Comparison of ENCODE assay signal across 21 cellular contexts in the genomic region with DNA sequence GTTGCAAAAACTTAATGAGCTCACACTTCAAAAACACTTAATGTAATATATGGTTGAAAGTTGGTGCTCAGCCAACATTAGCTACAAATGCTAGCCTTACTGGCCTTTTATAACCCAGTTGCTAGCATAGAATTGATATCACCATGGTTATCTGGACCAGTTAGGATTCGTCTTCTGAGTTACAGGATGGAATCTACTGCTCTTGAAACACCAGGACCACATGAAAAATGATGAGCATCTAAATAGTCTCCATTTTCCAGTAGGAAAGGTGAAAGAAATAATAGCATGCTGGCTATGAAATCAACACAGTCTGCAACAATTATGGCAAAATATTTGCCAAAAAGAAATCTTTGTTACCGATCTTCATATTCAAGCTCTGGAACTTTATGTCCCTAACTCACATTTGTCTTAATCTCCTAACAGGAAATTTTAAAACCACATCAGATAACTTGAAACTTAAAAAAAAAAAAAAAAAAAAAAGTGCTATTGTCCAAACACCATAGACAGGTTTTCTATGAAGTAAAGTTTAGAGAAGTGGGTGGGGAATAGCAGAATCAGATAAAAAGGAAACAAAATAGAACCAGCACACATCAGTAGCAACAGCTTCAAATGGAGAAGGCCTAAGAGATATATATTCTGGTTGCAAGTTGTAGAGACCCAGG. TPM values are rescaled to one million over a fixed set of nuclear protein-coding genes. Genes with fewer than 3 reads are reported as not detected.
DNase-seq lines count a peak whose midpoint lies in the region; ATAC-seq and TF ChIP-seq lines count a peak whose summit lies in the region.
"Had no signal": no experiment of that assay in that cellular context is flagged by ENCODE, and none has a peak within 500 bp of the region (broad histone marks: within the 10 kb centered on the region; RNA-seq: fewer than 3 reads in every experiment).

No MANE protein-coding gene starts in this region.

- no peaks in the 10 kb centered on the region for H3K27me3 Mint-ChIP-seq in stimulated activated naive CD8-positive, alpha-beta T cell treated with anti-CD3 and anti-CD28 coated beads, Interleukin-15, Interleukin-2, amounts not matched to agents 100 ng/mL and 50 ng/mL, for 24 hours
- no peaks in the 10 kb centered on the region for H3K27me3 Mint-ChIP-seq in T-helper 2 cell treated with Interferon-gamma antibody and Interleukin-4, amounts not matched to agents 5 μg/mL and 100 μg/mL, for 36 hours (ENCODE audit: low read depth)
- H3K27me3 Mint-ChIP-seq: dendritic cell treated with granulocyte-macrophage colony-stimulating factor and Interleukin-4, amounts not matched to agents 40 ng/mL and 50 ng/mL, for 4 days had no signal

- no peaks in the 10 kb centered on the region for H3K36me3 ChIP-seq in testis (ENCODE audit: low read depth, missing control alignments)
- H3K36me3 ChIP-seq: ovary had no signal

- TF ChIP-seq CTCF in testis (IDR thresholded peaks at IDR 0.05) = no peak

- no peak overlapping the region for H3K4me3 ChIP-seq in testis
- H3K4me3 ChIP-seq: GM23338, ovary had no signal

- H3K9me3 Mint-ChIP-seq in stimulated activated naive CD8-positive, alpha-beta T cell treated with anti-CD3 and anti-CD28 coated beads, Interleukin-15, Interleukin-2, amounts not matched to agents 100 ng/mL and 50 ng/mL, for 24 hours = no peaks in the 10 kb centered on the region
- H3K9me3 Mint-ChIP-seq in T-helper 2 cell treated with Interferon-gamma antibody and Interleukin-4, amounts not matched to agents 5 μg/mL and 100 μg/mL, for 36 hours = peaks cover 6% of the 10 kb centered on the region
- H3K9me3 Mint-ChIP-seq: dendritic cell treated with granulocyte-macrophage colony-stimulating factor and Interleukin-4, amounts not matched to agents 40 ng/mL and 50 ng/mL, for 4 days; GM23338 had no signal

- H3K9me3 ChIP-seq in testis = no peaks in the 10 kb centered on the region
- H3K9me3 ChIP-seq: Caco-2, ovary had no signal

- intact Hi-C loops in testis (cut with DNase I; ENCODE audit: low total_unique reads) = no loop called here

- peak overlapping the region; percentile 27 for H3K4me3 Mint-ChIP-seq in stimulated activated naive CD8-positive, alpha-beta T cell treated with anti-CD3 and anti-CD28 coated beads, Interleukin-15, Interleukin-2, amounts not matched to agents 100 ng/mL and 50 ng/mL, for 24 hours
- H3K4me3 Mint-ChIP-seq in T-helper 2 cell treated with Interferon-gamma antibody and Interleukin-4, amounts not matched to agents 5 μg/mL and 100 μg/mL, for 36 hours = peak overlapping the region; percentile 50
- H3K4me3 Mint-ChIP-seq: dendritic cell treated with granulocyte-macrophage colony-stimulating factor and Interleukin-4, amounts not matched to agents 40 ng/mL and 50 ng/mL, for 4 days; GM23338 had no signal

- H3K4me1 Mint-ChIP-seq in stimulated activated naive CD8-positive, alpha-beta T cell treated with anti-CD3 and anti-CD28 coated beads, Interleukin-15, Interleukin-2, amounts not matched to agents 100 ng/mL and 50 ng/mL, for 24 hours (ENCODE audit: low read depth) = peaks cover 84% of the 10 kb centered on the region
- peaks cover 72% of the 10 kb centered on the region for H3K4me1 Mint-ChIP-seq in T-helper 2 cell treated with Interferon-gamma antibody and Interleukin-4, amounts not matched to agents 5 μg/mL and 100 μg/mL, for 36 hours (ENCODE audit: low read depth)

- no peaks in the 10 kb centered on the region for H3K4me1 ChIP-seq in testis
- H3K4me1 ChIP-seq: Caco-2 had no signal

- peak overlapping the region; percentile 69 for H3K27ac Mint-ChIP-seq in stimulated activated naive CD8-positive, alpha-beta T cell treated with anti-CD3 and anti-CD28 coated beads, Interleukin-15, Interleukin-2, amounts not matched to agents 100 ng/mL and 50 ng/mL, for 24 hours
- peak overlapping the region; percentile 76 for H3K27ac Mint-ChIP-seq in T-helper 2 cell treated with Interferon-gamma antibody and Interleukin-4, amounts not matched to agents 5 μg/mL and 100 μg/mL, for 36 hours
- H3K27ac Mint-ChIP-seq: dendritic cell treated with granulocyte-macrophage colony-stimulating factor and Interleukin-4, amounts not matched to agents 40 ng/mL and 50 ng/mL, for 4 days; GM23338 had no signal

- H3K36me3 Mint-ChIP-seq in stimulated activated naive CD8-positive, alpha-beta T cell treated with anti-CD3 and anti-CD28 coated beads, Interleukin-15, Interleukin-2, amounts not matched to agents 100 ng/mL and 50 ng/mL, for 24 hours (ENCODE audit: low read depth) = no peaks in the 10 kb centered on the region
- peaks cover 4% of the 10 kb centered on the region for H3K36me3 Mint-ChIP-seq in T-helper 2 cell treated with Interferon-gamma antibody and Interleukin-4, amounts not matched to agents 5 μg/mL and 100 μg/mL, for 36 hours (ENCODE audit: low read depth)

- no peaks in the 10 kb centered on the region for H3K27me3 ChIP-seq in testis
- H3K27me3 ChIP-seq: ovary had no signal

- no peak for ATAC-seq in stimulated activated naive CD8-positive, alpha-beta T cell treated with anti-CD3 and anti-CD28 coated beads, Interleukin-15, Interleukin-2, amounts not matched to agents 100 U/mL and 50 U/mL, for 24 hours
- ATAC-seq in GM19324 (IDR thresholded peaks at IDR 0.05; ENCODE audit: low FRiP score, unreplicated experiment) = no peak
- ATAC-seq: GM23338, right cardiac atrium had no signal

- WGBS in testis, 2 donors = 55 to 67% methylated on average over 2 of the region's 2 CpGs

- H3K27ac ChIP-seq in testis = no peak overlapping the region
- H3K27ac ChIP-seq: ovary had no signal

- DNase-seq in stimulated activated naive CD8-positive, alpha-beta T cell treated with anti-CD3 and anti-CD28 coated beads, Interleukin-15, Interleukin-2, amounts not matched to agents 100 U/mL and 50 U/mL, for 24 hours = no peak
- no peak for DNase-seq in T-helper 2 cell treated with Interferon-gamma antibody and Interleukin-4, amounts not matched to agents 5 μg/mL and 100 μg/mL, for 36 hours (ENCODE audit: low spot score)
- DNase-seq in central memory CD4-positive, alpha-beta T cell = peak; percentile 44
- DNase-seq in NK-92 (lab: John Stamatoyannopoulos, UW; ENCODE audit: unreplicated experiment) (no peak), testis (no peak)
- DNase-seq: Caco-2; EL; hippocampal formation; islet precursor cell; NCI-H2081 treated with DMSO at 0.1 percent for 48 hours; ovary; right cardiac atrium; stimulated activated CD4-positive, alpha-beta T cell treated with anti-CD3 and anti-CD28 coated beads, Interleukin-15, amount 100 ng/mL, for 24 hours had no signal

- TF ChIP-seq POLR2A in testis (IDR thresholded peaks at IDR 0.05) = no peak

RNA-seq across cellular contexts. Expression of a gene that starts 12.6 kb away (rescaled TPM):
- 1 to 10 TPM; 2.1 to 3.0 TPM for total RNA-seq in testis
- polyA plus RNA-seq in testis (ENCODE audit: insufficient read depth, low read depth, low replicate concordance) = 3.3 TPM
- total RNA-seq: Caco-2, fibroblast of villous mesenchyme, GM23338, myocyte, NCI-H460 had no signal
- polyA plus RNA-seq: GM23338 had no signal

RNA-seq across cellular contexts. Expression of a gene that starts 40.5 kb away (rescaled TPM):
- not detected for total RNA-seq in testis
- polyA plus RNA-seq in testis (ENCODE audit: insufficient read depth, low read depth, low replicate concordance) = 1.4 TPM
- total RNA-seq: Caco-2, fibroblast of villous mesenchyme, GM23338, lung microvascular endothelial cell, myocyte, NCI-H460 had no signal
- polyA plus RNA-seq: GM23338 had no signal

RNA-seq across cellular contexts. Expression of a gene that starts 53.9 kb away (rescaled TPM):
- 1 to 10 TPM in 1 of 2 donors, under 1 TPM in 1; 0.43 to 1.0 TPM for total RNA-seq in testis
- polyA plus RNA-seq in testis (ENCODE audit: insufficient read depth, low read depth, low replicate concordance) = 1.2 TPM
- total RNA-seq: Caco-2, GM23338, myocyte had no signal
